Comparison of ENCODE assay signal across 1 cellular context in genomic region chr2:176821350-176821749, GRCh38.
TF ChIP-seq lines count a peak whose summit lies in the region.

No MANE protein-coding gene starts in this region.

TF ChIP-seq in HCT116, 20 proteins besides CTCF, POLR2A, EP300 and RAD21 (continued from another document):
- TF ChIP-seq SP1 (IDR thresholded peaks at IDR 0.05; ENCODE audit: low read depth) = no peak
- no peak for TF ChIP-seq JUND (IDR thresholded peaks at IDR 0.05)
- TF ChIP-seq EZH2phosphoT487 (IDR thresholded peaks at IDR 0.05; ENCODE audit: borderline replicate concordance) = no peak
- no peak for TF ChIP-seq EGR1 (IDR thresholded peaks at IDR 0.05; ENCODE audit: low read depth)
- TF ChIP-seq CEBPB (IDR thresholded peaks at IDR 0.05; ENCODE audit: low read depth) = no peak
- TF ChIP-seq ELF1 (IDR thresholded peaks at IDR 0.05; ENCODE audit: borderline replicate concordance, low read depth) = no peak
- TF ChIP-seq ZFX (IDR thresholded peaks at IDR 0.05) = no peak
- TF ChIP-seq POLR2AphosphoS5 (IDR thresholded peaks at IDR 0.05; ENCODE audit: low read depth, low read length) = no peak
